In the genomic region with DNA sequence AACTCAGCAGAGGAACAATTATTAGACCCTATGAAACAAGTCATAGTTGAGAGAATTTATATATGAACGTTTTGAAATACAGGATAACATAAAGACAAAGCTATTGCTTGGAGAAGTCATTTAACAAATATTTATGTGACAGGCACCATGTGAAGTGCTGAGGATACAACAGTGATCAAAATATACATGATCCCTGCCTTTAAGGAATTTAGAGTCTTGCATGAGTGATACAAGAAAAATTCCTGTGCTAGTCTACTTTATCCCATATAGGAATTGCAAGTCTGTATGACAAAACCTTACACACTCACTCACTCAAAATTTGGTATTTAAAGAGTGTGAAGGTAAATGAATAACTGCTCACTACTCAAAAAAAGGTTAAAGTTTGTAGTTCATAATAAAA, we compare ENCODE assay signal across 5 cellular contexts. TPM values are rescaled to one million over a fixed set of nuclear protein-coding genes. Genes with fewer than 3 reads are reported as not detected.
DNase-seq lines count a peak whose midpoint lies in the region; ATAC-seq and TF ChIP-seq lines count a peak whose summit lies in the region.
"Not testable (repeated sequence)": the region's sequence is repeated elsewhere in the genome, so short reads cannot be mapped to it uniquely, and the experiment has no call there.

No MANE protein-coding gene starts in this region.

- not testable (repeated sequence) for TF ChIP-seq CTCF in RWPE2 (IDR thresholded peaks at IDR 0.05; ENCODE audit: poor library complexity, severe bottlenecking); omental fat pad (IDR thresholded peaks at IDR 0.05); gastrocnemius medialis (IDR thresholded peaks at IDR 0.05 in 4 of 5, conservative IDR thresholded peaks at IDR 0.05 in 1 of 5)

- H3K4me1 ChIP-seq in GM23248 (ENCODE audit: insufficient read depth), result peaks cover 18% of the 10 kb centered on the region; the same call in 1 of the 2 replicates
- H3K4me1 ChIP-seq in RWPE2 (ENCODE audit: insufficient read depth, poor library complexity, severe bottlenecking); naive thymus-derived CD4-positive, alpha-beta T cell (ENCODE audit: control insufficient read depth in 2 of 2, insufficient read depth in 2 of 2, low read length in 2 of 2); gastrocnemius medialis: not testable (repeated sequence)

- H3K36me3 Mint-ChIP-seq in naive thymus-derived CD4-positive, alpha-beta T cell, result not testable (repeated sequence)

- H3K4me1 Mint-ChIP-seq in naive thymus-derived CD4-positive, alpha-beta T cell, result not testable (repeated sequence)

- intact Hi-C loops in naive thymus-derived CD4-positive, alpha-beta T cell (cut with micrococcal nuclease); gastrocnemius medialis (cut with DNase I; ENCODE audit: low total_unique reads): not testable (repeated sequence)

- not testable (repeated sequence) for H3K4me3 ChIP-seq in GM23248; RWPE2 (ENCODE audit: severe bottlenecking); naive thymus-derived CD4-positive, alpha-beta T cell (ENCODE audit: low read length); gastrocnemius medialis

- CTCF ChIA-PET in naive thymus-derived CD4-positive, alpha-beta T cell (lab: Charles Lee), result not testable (repeated sequence)

- ATAC-seq in RWPE2 (ENCODE audit: low read depth) (peak; percentile 73), omental fat pad (ENCODE audit: low FRiP score) (peak; percentile 47), gastrocnemius medialis (peak; percentile 17 to 20)
- ATAC-seq in naive thymus-derived CD4-positive, alpha-beta T cell, result peak; percentile 22

- H3K36me3 ChIP-seq in GM23248 (ENCODE audit: low read depth), result peaks cover 12% of the 10 kb centered on the region
- H3K36me3 ChIP-seq in RWPE2 (ENCODE audit: low read depth); naive thymus-derived CD4-positive, alpha-beta T cell (ENCODE audit: control insufficient read depth in 2 of 3, insufficient read depth in 3 of 3, low read length in 3 of 3); gastrocnemius medialis: not testable (repeated sequence)

- not testable (repeated sequence) for H4K20me1 ChIP-seq in GM23248 (ENCODE audit: insufficient read depth)

- not testable (repeated sequence) for H3K4me3 Mint-ChIP-seq in naive thymus-derived CD4-positive, alpha-beta T cell

- H3K9me3 ChIP-seq in GM23248 (ENCODE audit: low read depth); RWPE2 (ENCODE audit: severe bottlenecking); naive thymus-derived CD4-positive, alpha-beta T cell (ENCODE audit: control insufficient read depth in 2 of 3, low read length in 3 of 3); gastrocnemius medialis: not testable (repeated sequence)

- in situ Hi-C loops in GM23248 (cut with MboI); gastrocnemius medialis (cut with MboI; ENCODE audit: low sequenced_read_pairs in 4 of 4): not testable (repeated sequence)

- TF ChIP-seq POLR2A in gastrocnemius medialis (IDR thresholded peaks at IDR 0.05), result not testable (repeated sequence)

- H3K27me3 Mint-ChIP-seq in naive thymus-derived CD4-positive, alpha-beta T cell, result not testable (repeated sequence)

- H3K27ac Mint-ChIP-seq in naive thymus-derived CD4-positive, alpha-beta T cell, result not testable (repeated sequence)

- not testable (repeated sequence) for H2AFZ ChIP-seq in GM23248

- H3K27ac ChIP-seq in GM23248 (peak overlapping the region; percentile 79), gastrocnemius medialis (peak overlapping the region in 2 of 4 donors; percentile 54 to 61)
- not testable (repeated sequence) for H3K27ac ChIP-seq in RWPE2 (ENCODE audit: poor library complexity, severe bottlenecking); naive thymus-derived CD4-positive, alpha-beta T cell (ENCODE audit: low read depth, low read length)

- H3K9ac ChIP-seq in GM23248, result peak overlapping the region; percentile 57

- not testable (repeated sequence) for H3K9me2 ChIP-seq in GM23248 (ENCODE audit: insufficient read depth)

- H3K9me3 Mint-ChIP-seq in naive thymus-derived CD4-positive, alpha-beta T cell, result not testable (repeated sequence)

- H3K79me2 ChIP-seq in GM23248 (ENCODE audit: insufficient read depth), result not testable (repeated sequence)

- POLR2A ChIA-PET in naive thymus-derived CD4-positive, alpha-beta T cell (lab: Charles Lee), result not testable (repeated sequence)

- not testable (repeated sequence) for H3K27me3 ChIP-seq in GM23248 (replicated peaks; ENCODE audit: insufficient read depth); RWPE2 (ENCODE audit: insufficient read depth, poor library complexity, severe bottlenecking); naive thymus-derived CD4-positive, alpha-beta T cell (ENCODE audit: control insufficient read depth in 2 of 2, insufficient read depth in 2 of 2, low read length in 2 of 2); gastrocnemius medialis

- H3F3A ChIP-seq in GM23248 (ENCODE audit: insufficient read depth), result not testable (repeated sequence)

- DNase-seq in GM23248; RWPE2 (ENCODE audit: low spot score); naive thymus-derived CD4-positive, alpha-beta T cell; omental fat pad (ENCODE audit: low spot score); gastrocnemius medialis: not testable (repeated sequence)

- no CpG with 5 or more reads among the region's 1 CpG for WGBS in GM23248 (ENCODE audit: low coverage in 1 of 2, low lambda C conversion rate in 2 of 2, missing lambda C conversion rate in 2 of 2), 2 experiments

- H3K4me2 ChIP-seq in GM23248 (ENCODE audit: unreplicated experiment), result not testable (repeated sequence)

RNA-seq across cellular contexts. Expression of a gene that starts 17.8 kb away (rescaled TPM):
- total RNA-seq in GM23248 (2014; rRNA removed; shearing (Covaris generic)), result 62.1 and 68.1 TPM in 2 replicates
- 101 TPM in 2 replicates for polyA plus RNA-seq in GM23248 (2016; fragmentation: Nextera tagmentation; extraction: Ambion mirVana)
- 10 to 100 TPM; 28.1 to 49.6 (median 35.3) TPM for total RNA-seq in naive thymus-derived CD4-positive, alpha-beta T cell
- polyA plus RNA-seq in naive thymus-derived CD4-positive, alpha-beta T cell, result 10 to 100 TPM; 17.2 to 22.1 TPM
- 10 to 100 TPM; 29.8 to 37.7 (median 32.6) TPM for total RNA-seq in omental fat pad
- 10 to 100 TPM; 14.6 to 25.1 (median 21.5) TPM for total RNA-seq in gastrocnemius medialis

Comparison
In these comparisons a context has a peak if more than half of its experiments do, and no peak if none do; other contexts are left out.
1. ATAC-seq: peak in every context shown above with its lines; median percentile 73 in RWPE2; 47 in omental fat pad; 22 in naive thymus-derived CD4-positive, alpha-beta T cell; 18 in gastrocnemius medialis.